In genomic region chr14:68405959-68406358, GRCh38 we compare ENCODE assay signal across 11 cellular contexts.
A peak's percentile ranks its signal among the peaks of the same experiment; 100 is the strongest.
DNase-seq lines count a peak whose midpoint lies in the region; ATAC-seq and TF ChIP-seq lines count a peak whose summit lies in the region.
"Had no signal": no experiment of that assay in that cellular context is flagged by ENCODE, and none has a peak within 500 bp of the region (broad histone marks: within the 10 kb centered on the region; RNA-seq: fewer than 3 reads in every experiment).

No MANE protein-coding gene starts in this region.

- H3K4me2 ChIP-seq in OCI-LY1 (ENCODE audit: low read length) = peak overlapping the region; percentile 15
- peak overlapping the region; percentile 8 for H3K4me2 ChIP-seq in fibroblast of lung (ENCODE audit: extremely low read depth, insufficient read depth, low read length)

- no peaks in the 10 kb centered on the region for H3K27me3 Mint-ChIP-seq in activated naive CD4-positive, alpha-beta T cell treated with anti-CD3 and anti-CD28 coated beads, Interleukin-2, amount 10 ng/mL, durations not matched to agents 7 days and 5 days
- H3K27me3 Mint-ChIP-seq in stimulated activated naive CD8-positive, alpha-beta T cell treated with anti-CD3 and anti-CD28 coated beads, Interleukin-15, amount 100 ng/mL, for 72 hours = no peaks in the 10 kb centered on the region

- ATAC-seq in activated naive CD4-positive, alpha-beta T cell treated with anti-CD3 and anti-CD28 coated beads, Interleukin-2, amount 50 U/mL, for 72 hours = peak; percentile 25 to 66
- peak; percentile 77 for ATAC-seq in stimulated activated naive CD8-positive, alpha-beta T cell treated with anti-CD3 and anti-CD28 coated beads, Interleukin-15, amount 100 ng/mL, for 72 hours
- no peak for ATAC-seq in GM19455 (IDR thresholded peaks at IDR 0.05; ENCODE audit: unreplicated experiment)
- ATAC-seq: HepG2, WTC11 had no signal

- H3K27ac ChIP-seq in OCI-LY1 (ENCODE audit: low read depth, low read length, poor library complexity, severe bottlenecking) (peak overlapping the region; percentile 70), fibroblast of lung (ENCODE audit: insufficient read depth, low read length) (no peak overlapping the region)
- H3K27ac ChIP-seq: neutrophil had no signal

- H3K79me2 ChIP-seq in OCI-LY1 (ENCODE audit: insufficient read depth, low read length) (no peaks in the 10 kb centered on the region), fibroblast of lung (ENCODE audit: control insufficient read depth, insufficient read depth, low read length) (no peaks in the 10 kb centered on the region)

- no peaks in the 10 kb centered on the region for H3K36me3 ChIP-seq in OCI-LY1 (ENCODE audit: insufficient read depth, low read length)
- H3K36me3 ChIP-seq in fibroblast of lung (ENCODE audit: control insufficient read depth, insufficient read depth, low read length) = no peaks in the 10 kb centered on the region
- H3K36me3 ChIP-seq: neutrophil had no signal

- H3K9me3 ChIP-seq in OCI-LY1 (ENCODE audit: low read length) (no peaks in the 10 kb centered on the region), fibroblast of lung (ENCODE audit: control insufficient read depth, insufficient read depth, low read depth, low read length) (no peaks in the 10 kb centered on the region)
- H3K9me3 ChIP-seq: neutrophil had no signal

- H3K27me3 ChIP-seq in OCI-LY1 (ENCODE audit: insufficient read depth, low read length) (no peaks in the 10 kb centered on the region), fibroblast of lung (ENCODE audit: control insufficient read depth, insufficient read depth, low read length) (no peaks in the 10 kb centered on the region)
- H3K27me3 ChIP-seq: neutrophil had no signal

- H3K9me2 ChIP-seq in OCI-LY1 (ENCODE audit: low read depth, low read length) = no peaks in the 10 kb centered on the region

- no peak overlapping the region for H3K27ac Mint-ChIP-seq in activated naive CD4-positive, alpha-beta T cell treated with anti-CD3 and anti-CD28 coated beads, Interleukin-2, amount 50 U/mL, for 72 hours
- H3K27ac Mint-ChIP-seq in activated naive CD4-positive, alpha-beta T cell treated with anti-CD3 and anti-CD28 coated beads, Interleukin-2, amount 10 ng/mL, durations not matched to agents 7 days and 5 days = no peak overlapping the region
- H3K27ac Mint-ChIP-seq in stimulated activated naive CD8-positive, alpha-beta T cell treated with anti-CD3 and anti-CD28 coated beads, Interleukin-15, amount 100 ng/mL, for 72 hours = no peak overlapping the region
- H3K27ac Mint-ChIP-seq: WTC11 had no signal

- H3K4me1 Mint-ChIP-seq in activated naive CD4-positive, alpha-beta T cell treated with anti-CD3 and anti-CD28 coated beads, Interleukin-2, amount 10 ng/mL, durations not matched to agents 7 days and 5 days = peaks cover 19% of the 10 kb centered on the region
- H3K4me1 Mint-ChIP-seq in stimulated activated naive CD8-positive, alpha-beta T cell treated with anti-CD3 and anti-CD28 coated beads, Interleukin-15, amount 100 ng/mL, for 72 hours = peaks cover 58% of the 10 kb centered on the region

- H3K4me1 ChIP-seq in OCI-LY1 (ENCODE audit: insufficient read depth, low read length, severe bottlenecking) (peaks cover 78% of the 10 kb centered on the region), fibroblast of lung (ENCODE audit: control insufficient read depth, extremely low read depth, insufficient read depth, low read length) (peaks cover 28% of the 10 kb centered on the region)

- peaks cover 10% of the 10 kb centered on the region for H3F3A ChIP-seq in OCI-LY1 (ENCODE audit: insufficient read depth, low read length)

- H4K20me1 ChIP-seq in OCI-LY1 (ENCODE audit: insufficient read depth, low read length) (no peaks in the 10 kb centered on the region), fibroblast of lung (ENCODE audit: control insufficient read depth, extremely low read depth, insufficient read depth, low read length) (no peaks in the 10 kb centered on the region)

- H3K9ac ChIP-seq in OCI-LY1 (ENCODE audit: low read length) (peak overlapping the region; percentile 46), fibroblast of lung (ENCODE audit: insufficient read depth, low read length) (no peak overlapping the region)

- no peaks in the 10 kb centered on the region for H3K36me3 Mint-ChIP-seq in activated naive CD4-positive, alpha-beta T cell treated with anti-CD3 and anti-CD28 coated beads, Interleukin-2, amount 50 U/mL, for 72 hours
- H3K36me3 Mint-ChIP-seq in activated naive CD4-positive, alpha-beta T cell treated with anti-CD3 and anti-CD28 coated beads, Interleukin-2, amount 10 ng/mL, durations not matched to agents 7 days and 5 days = no peaks in the 10 kb centered on the region
- H3K36me3 Mint-ChIP-seq: WTC11 had no signal

- H3K9me3 Mint-ChIP-seq in activated naive CD4-positive, alpha-beta T cell treated with anti-CD3 and anti-CD28 coated beads, Interleukin-2, amount 50 U/mL, for 72 hours = no peaks in the 10 kb centered on the region
- H3K9me3 Mint-ChIP-seq in activated naive CD4-positive, alpha-beta T cell treated with anti-CD3 and anti-CD28 coated beads, Interleukin-2, amount 10 ng/mL, durations not matched to agents 7 days and 5 days = no peaks in the 10 kb centered on the region
- H3K9me3 Mint-ChIP-seq in stimulated activated naive CD8-positive, alpha-beta T cell treated with anti-CD3 and anti-CD28 coated beads, Interleukin-15, amount 100 ng/mL, for 72 hours = no peaks in the 10 kb centered on the region
- H3K9me3 Mint-ChIP-seq: WTC11 had no signal

- CTCF ChIA-PET in activated naive CD4-positive, alpha-beta T cell treated with anti-CD3 and anti-CD28 coated beads, Interleukin-2, amount 10 ng/mL, durations not matched to agents 7 days and 5 days (lab: Charles Lee) = no interaction called here

- H3K4me3 ChIP-seq in OCI-LY1 (ENCODE audit: low read depth, low read length, poor library complexity, severe bottlenecking) = no peak overlapping the region
- H3K4me3 ChIP-seq in fibroblast of lung (replicated peaks in 1 of 4; ENCODE audit: control extremely low read depth in 1 of 4, insufficient read depth in 1 of 4, low read depth in 3 of 4, low read length in 4 of 4) = no peak overlapping the region

- H2AFZ ChIP-seq in OCI-LY1 (ENCODE audit: low read length) (no peak overlapping the region), fibroblast of lung (ENCODE audit: low read length) (no peak overlapping the region)

- no peak for TF ChIP-seq CTCF in OCI-LY1 (IDR thresholded peaks at IDR 0.05; ENCODE audit: low read length)
- no peak for TF ChIP-seq CTCF in fibroblast of lung (conservative IDR thresholded peaks at IDR 0.05 in 1 of 2, IDR thresholded peaks at IDR 0.05 in 1 of 2; ENCODE audit: low read depth in 1 of 2, low read length in 2 of 2)

- DNase-seq in activated naive CD4-positive, alpha-beta T cell treated with anti-CD3 and anti-CD28 coated beads, Interleukin-2, amount 50 U/mL, for 72 hours (ENCODE audit: low spot score in 2 of 2) = no peak
- no peak for DNase-seq in activated naive CD4-positive, alpha-beta T cell treated with anti-CD3 and anti-CD28 coated beads, Interleukin-2, amount 10 ng/mL, durations not matched to agents 7 days and 5 days
- DNase-seq in fibroblast of lung (ENCODE audit: low read depth in 2 of 2) = peak; percentile 18 to 69
- DNase-seq in stimulated activated naive CD8-positive, alpha-beta T cell treated with anti-CD3 and anti-CD28 coated beads, Interleukin-15, amount 100 ng/mL, for 72 hours = no peak
- no peak for DNase-seq in anterior cingulate cortex (lab: John Stamatoyannopoulos, UW)
- DNase-seq in activated gamma-delta T cell treated with Interleukin-2 at 50 U/mL for 16 hours = no peak

- H3K4me3 Mint-ChIP-seq in activated naive CD4-positive, alpha-beta T cell treated with anti-CD3 and anti-CD28 coated beads, Interleukin-2, amount 10 ng/mL, durations not matched to agents 7 days and 5 days = no peak overlapping the region
- H3K4me3 Mint-ChIP-seq in stimulated activated naive CD8-positive, alpha-beta T cell treated with anti-CD3 and anti-CD28 coated beads, Interleukin-15, amount 100 ng/mL, for 72 hours = no peak overlapping the region
- H3K4me3 Mint-ChIP-seq: WTC11 had no signal

Comparison
In these comparisons a context has a peak if more than half of its experiments do, and no peak if none do; other contexts are left out.
1. DNase-seq: peak in fibroblast of lung (2 of 2); none in activated naive CD4-positive, alpha-beta T cell treated with anti-CD3 and anti-CD28 coated beads, Interleukin-2, amount 50 U/mL, for 72 hours (0 of 2), activated naive CD4-positive, alpha-beta T cell treated with anti-CD3 and anti-CD28 coated beads, Interleukin-2, amount 10 ng/mL, durations not matched to agents 7 days and 5 days (single experiment), stimulated activated naive CD8-positive, alpha-beta T cell treated with anti-CD3 and anti-CD28 coated beads, Interleukin-15, amount 100 ng/mL, for 72 hours (0 of 2), anterior cingulate cortex (0 of 58) and activated gamma-delta T cell treated with Interleukin-2 at 50 U/mL for 16 hours (single experiment).